Comparison of ENCODE assay signal across 8 cellular contexts in the genomic region with DNA sequence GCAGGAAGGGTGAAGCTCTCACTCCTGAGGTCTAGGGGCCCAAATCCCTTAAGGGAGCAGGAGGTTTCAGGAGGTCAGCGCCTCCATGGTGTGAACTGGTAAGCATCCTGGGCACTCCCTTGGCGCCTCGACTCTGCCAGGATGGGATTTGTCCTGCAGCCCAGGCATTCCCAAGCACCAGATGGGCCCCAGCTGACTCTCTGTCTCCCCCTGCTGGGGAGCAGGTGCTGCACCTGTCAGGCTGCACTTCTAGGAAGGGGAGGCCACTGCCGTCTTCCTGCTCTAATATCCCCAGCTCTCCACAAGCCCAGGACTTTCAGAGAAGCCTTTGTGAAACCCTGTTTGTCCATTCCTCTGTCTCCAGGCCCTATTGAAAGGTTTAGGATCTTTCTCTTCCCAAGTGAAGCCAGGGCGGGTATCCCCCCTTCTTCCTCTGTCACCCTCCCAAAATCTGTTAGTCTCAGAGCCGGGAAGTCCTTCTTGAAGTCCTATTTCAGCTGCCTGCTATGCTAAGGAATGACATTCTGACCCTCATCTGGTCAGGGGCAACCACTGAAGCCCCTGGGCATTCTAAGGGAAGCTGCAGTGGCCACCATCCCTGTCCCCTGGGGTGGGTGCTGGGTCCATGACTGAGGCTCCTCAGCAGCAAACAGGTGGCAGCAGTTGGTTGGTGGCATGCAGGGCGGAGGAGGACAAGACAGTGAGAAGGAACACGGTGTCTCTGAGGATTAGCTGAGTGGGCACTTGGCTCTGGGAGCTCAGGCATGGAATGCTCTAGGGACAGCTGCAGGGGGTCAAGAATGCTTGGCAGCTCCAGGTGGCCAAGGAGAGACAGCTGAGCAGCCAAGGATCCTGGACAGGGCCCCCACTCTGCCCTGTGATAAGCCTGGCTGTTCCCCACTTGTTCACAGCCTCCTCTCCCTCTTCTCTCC. TPM values are rescaled to one million over a fixed set of nuclear protein-coding genes. Genes with fewer than 3 reads are reported as not detected.
DNase-seq lines count a peak whose midpoint lies in the region; ATAC-seq, FAIRE-seq and TF ChIP-seq lines count a peak whose summit lies in the region.

No MANE protein-coding gene starts in this region.

- no peaks in the 10 kb centered on the region for H3K36me3 ChIP-seq in kidney (ENCODE audit: control insufficient read depth in 1 of 2, insufficient read depth in 2 of 2, low read length in 2 of 2)

- H3K4me1 Mint-ChIP-seq in T-helper 17 cell: peaks cover 3% of the 10 kb centered on the region

- no peaks in the 10 kb centered on the region for H3K36me3 Mint-ChIP-seq in T-helper 17 cell (ENCODE audit: low read depth)

- H3K4me3 ChIP-seq in LNCaP clone FGC (ENCODE audit: low read depth, low read length) (no peak overlapping the region), cardiac fibroblast (replicated peaks in 1 of 2; ENCODE audit: low read depth in 2 of 2, low read length in 2 of 2) (no peak overlapping the region), kidney (ENCODE audit: low read length in 2 of 2) (no peak overlapping the region)

- H3K27ac Mint-ChIP-seq in T-helper 17 cell: no peak overlapping the region

- H3K27me3 Mint-ChIP-seq in T-helper 17 cell: peaks cover 17% of the 10 kb centered on the region

- no peak overlapping the region for H3K9ac ChIP-seq in kidney (ENCODE audit: low read length in 2 of 2)

- DNase-seq in NCI-H1436 (lab: John Stamatoyannopoulos, UW) (peak; percentile 69), NCI-H1436 treated with DMSO at 0.1 percent for 48 hours (lab: John Stamatoyannopoulos, UW) (no peak), LNCaP clone FGC (ENCODE audit: low read depth) (peak; percentile 25), T-helper 17 cell (peak in 1 of 3 donors; percentile 27), cardiac fibroblast (ENCODE audit: low read depth in 2 of 2) (peak; percentile 52 to 77), kidney (peak; percentile 79), DMS79 treated with DMSO at 0.1 percent for 48 hours (lab: John Stamatoyannopoulos, UW) (no peak)
- peak in 2 of 3 experiments; percentile 12 to 18 for DNase-seq in stimulated activated CD4-positive, alpha-beta T cell treated with anti-CD3 and anti-CD28 coated beads, TNF-alpha, amount 100 ng/mL, for 4 hours (ENCODE audit: low read depth in 3 of 3)

- no peak for FAIRE-seq in kidney (lab: Jason Lieb, UNC)

- H3K9me3 ChIP-seq in T-helper 17 cell (ENCODE audit: control insufficient read depth, low read length, poor library complexity, severe bottlenecking) (no peaks in the 10 kb centered on the region), kidney (ENCODE audit: control insufficient read depth in 1 of 2, low read length in 2 of 2) (no peaks in the 10 kb centered on the region)

- no peak overlapping the region for H3K4me3 Mint-ChIP-seq in T-helper 17 cell

- ATAC-seq in T-helper 17 cell: peak; percentile 50

- H3K27ac ChIP-seq in kidney (ENCODE audit: low read depth in 2 of 2, low read length in 2 of 2): no peak overlapping the region

- intact Hi-C loops in kidney (cut with DNase I): no loop called here

- H3K4me1 ChIP-seq in kidney (ENCODE audit: control insufficient read depth in 1 of 2, insufficient read depth in 1 of 2, low read depth in 1 of 2, low read length in 2 of 2): peaks cover 4 to 13% of the 10 kb centered on the region in 2 donors

- peak; percentile 95 for TF ChIP-seq CTCF in LNCaP clone FGC (IDR thresholded peaks at IDR 0.05; ENCODE audit: control insufficient read depth, extremely low read depth, insufficient read depth)
- TF ChIP-seq CTCF in cardiac fibroblast (IDR thresholded peaks at IDR 0.05; ENCODE audit: low read depth, low read length): peak; percentile 98
- peak; percentile 81 for TF ChIP-seq CTCF in kidney (IDR thresholded peaks at IDR 0.05; ENCODE audit: borderline replicate concordance, extremely low read depth, insufficient read depth)

RNA-seq across cellular contexts. Expression of a gene that starts 3.2 kb away (rescaled TPM):
- not detected for total RNA-seq in T-helper 17 cell
- not detected for total RNA-seq in kidney
- polyA plus RNA-seq in kidney (ENCODE audit: insufficient read depth, low read depth, low replicate concordance): 2.3 TPM

RNA-seq across cellular contexts. Expression of a gene that starts 14.1 kb away (rescaled TPM):
- total RNA-seq in T-helper 17 cell (not detected), kidney (49.5 TPM)
- 96.6 TPM for polyA plus RNA-seq in kidney (ENCODE audit: insufficient read depth, low read depth, low replicate concordance)

RNA-seq across cellular contexts. Expression of a gene that starts 44.9 kb away (rescaled TPM):
- under 1 TPM; 0.15 to 0.18 TPM for total RNA-seq in T-helper 17 cell
- 4.9 TPM for total RNA-seq in kidney
- polyA plus RNA-seq in kidney (ENCODE audit: insufficient read depth, low read depth, low replicate concordance): 21.2 TPM

RNA-seq across cellular contexts. Expression of a gene that starts 57.0 kb away (rescaled TPM):
- total RNA-seq in T-helper 17 cell (1 to 10 TPM in 1 of 2 donors, under 1 TPM in 1; 0.13 to 1.0 TPM), kidney (1.1 TPM)
- not detected for polyA plus RNA-seq in kidney (ENCODE audit: insufficient read depth, low read depth, low replicate concordance)

Comparison
In these comparisons a context has a peak if more than half of its experiments do, and no peak if none do; other contexts are left out.
1. DNase-seq: peak in NCI-H1436 (single experiment), LNCaP clone FGC (single experiment), cardiac fibroblast (2 of 2), kidney (single experiment) and stimulated activated CD4-positive, alpha-beta T cell treated with anti-CD3 and anti-CD28 coated beads, TNF-alpha, amount 100 ng/mL, for 4 hours (2 of 3); none in NCI-H1436 treated with DMSO at 0.1 percent for 48 hours (single experiment) and DMS79 treated with DMSO at 0.1 percent for 48 hours (single experiment).
2. RNA of a gene that starts 14.1 kb away (total RNA-seq): 49.5 TPM in kidney (single experiment); not detected in T-helper 17 cell; every median in the first group is over 10 times any median in the second.
3. Peak in every context shown above with its lines, with median percentiles within 50 percentile points of each other: CTCF ChIP-seq.